Comparison of ENCODE assay signal across 8 cellular contexts in the genomic region with DNA sequence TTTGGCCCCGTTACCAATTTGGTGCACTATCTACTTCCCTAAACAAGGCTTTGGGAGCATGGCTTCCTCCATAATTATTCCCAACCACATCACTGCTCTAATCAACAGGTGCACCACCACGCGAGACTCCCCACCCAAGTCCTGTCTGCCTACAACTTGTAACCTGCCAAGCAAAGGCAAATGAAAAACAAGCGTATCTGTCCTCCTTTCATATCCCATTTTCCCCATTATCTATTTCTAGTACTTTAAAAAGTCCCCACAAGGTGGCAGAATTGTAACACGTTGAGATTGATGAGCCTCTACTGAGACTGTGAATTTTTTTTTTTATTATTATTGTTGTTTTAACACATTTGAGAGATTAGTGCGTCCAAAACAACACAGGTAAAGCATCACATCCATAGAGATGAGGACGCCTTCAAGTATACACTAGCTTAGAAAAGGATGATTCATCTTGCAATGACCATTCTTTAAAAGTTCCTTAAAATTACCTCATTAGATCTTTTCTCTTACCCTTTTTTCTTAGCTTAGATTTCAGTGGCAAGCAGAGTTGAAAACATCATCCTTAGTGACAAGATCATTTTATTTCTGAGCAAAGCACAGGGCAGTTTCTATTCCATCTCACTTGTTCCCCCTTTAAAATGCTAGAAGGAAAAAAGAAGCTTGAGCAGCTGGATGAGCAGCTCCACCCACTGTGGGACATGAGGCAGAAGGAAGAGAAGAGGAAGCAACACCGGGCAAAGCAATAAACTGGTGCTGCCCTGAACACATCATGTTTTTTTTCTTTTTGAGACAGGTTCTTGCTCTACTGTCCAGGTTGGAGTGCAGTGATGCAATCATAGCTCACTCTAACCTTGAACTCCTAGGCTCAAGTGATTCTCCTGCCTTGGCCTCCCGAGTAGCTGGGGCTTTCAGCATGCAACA.
A peak's percentile ranks its signal among the peaks of the same experiment; 100 is the strongest.
DNase-seq lines count a peak whose midpoint lies in the region; ATAC-seq and TF ChIP-seq lines count a peak whose summit lies in the region.

No MANE protein-coding gene starts in this region.

- H3K36me3 ChIP-seq in ovary, result no peaks in the 10 kb centered on the region

- ATAC-seq in HG02610 (IDR thresholded peaks at IDR 0.05; ENCODE audit: unreplicated experiment), result peak; percentile 69
- peak; percentile 64 for ATAC-seq in WTC11

- POLR2A ChIA-PET in WTC11 (lab: Charles Lee), result interaction anchor here (0.7 kb wide), 1 partner anchor 70 kb away, joined by 4 read pairs; no protein-coding TSS in a partner anchor

- no peak overlapping the region for H3K4me3 Mint-ChIP-seq in WTC11

- CTCF ChIA-PET in WTC11 (lab: Charles Lee), result interaction anchor here (0.7 to 2.6 kb wide), 25 partner anchors 10 to 276 kb away, joined by 3 to 28 read pairs (median 4); no protein-coding TSS in a partner anchor

- no peaks in the 10 kb centered on the region for H3K9me3 Mint-ChIP-seq in WTC11

- no peak for DNase-seq in AG09309 (ENCODE audit: low read depth)
- no peak for DNase-seq in GM12864 (ENCODE audit: low read depth)
- DNase-seq in NCI-H146 treated with DMSO at 0.1 percent for 48 hours (lab: John Stamatoyannopoulos, UW; ENCODE audit: unreplicated experiment), result peak; percentile 60
- DNase-seq in WTC11 (ENCODE audit: low spot score), result no peak
- DNase-seq in fibroblast of pulmonary artery (ENCODE audit: low read depth), result peak; percentile 75
- no peak for DNase-seq in ovary
- DNase-seq in NCI-H1048 (lab: John Stamatoyannopoulos, UW), result no peak

- H3K36me3 Mint-ChIP-seq in WTC11, result no peaks in the 10 kb centered on the region

- H3K27ac ChIP-seq in ovary, result no peak overlapping the region

- TF ChIP-seq POLR2A in ovary (IDR thresholded peaks at IDR 0.05), result no peak

- H3K9me3 ChIP-seq in ovary, result no peaks in the 10 kb centered on the region

- H3K4me1 ChIP-seq in ovary (ENCODE audit: insufficient read depth), result no peaks in the 10 kb centered on the region

- H3K4me1 Mint-ChIP-seq in WTC11, result peaks cover 26% of the 10 kb centered on the region

- peak overlapping the region; percentile 6; the same call in 1 of the 2 replicates for H3K4me3 ChIP-seq in AG09309 (ENCODE audit: control insufficient read depth, low read depth, low read length)
- no peak overlapping the region for H3K4me3 ChIP-seq in GM12864 (ENCODE audit: low read depth, low read length)
- H3K4me3 ChIP-seq in fibroblast of pulmonary artery (replicated peaks; ENCODE audit: low read depth, low read length), result no peak overlapping the region
- no peak overlapping the region for H3K4me3 ChIP-seq in ovary

- H3K27ac Mint-ChIP-seq in WTC11, result no peak overlapping the region

- H3K27me3 ChIP-seq in ovary, result no peaks in the 10 kb centered on the region

- no peaks in the 10 kb centered on the region for H3K27me3 Mint-ChIP-seq in WTC11 (ENCODE audit: low read depth)

- no peak for TF ChIP-seq EP300 in ovary (IDR thresholded peaks at IDR 0.05)

- TF ChIP-seq CTCF in AG09309 (IDR thresholded peaks at IDR 0.05; ENCODE audit: control insufficient read depth, insufficient read depth, low read depth, low read length, missing control alignments) (peak; percentile 47), GM12864 (IDR thresholded peaks at IDR 0.05; ENCODE audit: low read depth, low read length, missing control alignments) (peak; percentile 35), WTC11 (IDR thresholded peaks at IDR 0.05) (peak; percentile 55), fibroblast of pulmonary artery (IDR thresholded peaks at IDR 0.05; ENCODE audit: low read length, missing control alignments) (peak; percentile 48), ovary (IDR thresholded peaks at IDR 0.05) (peak; percentile 20 to 45 (median 35))

- intact Hi-C loops in ovary (cut with DNase I), result no loop called here

- 27 to 38% (median 34%) methylated on average over 9 of the region's 9 CpGs for WGBS in ovary, 3 donors

TF ChIP-seq in WTC11, 78 proteins besides CTCF, POLR2A, EP300 and RAD21:
- TF ChIP-seq, protein P1, sequence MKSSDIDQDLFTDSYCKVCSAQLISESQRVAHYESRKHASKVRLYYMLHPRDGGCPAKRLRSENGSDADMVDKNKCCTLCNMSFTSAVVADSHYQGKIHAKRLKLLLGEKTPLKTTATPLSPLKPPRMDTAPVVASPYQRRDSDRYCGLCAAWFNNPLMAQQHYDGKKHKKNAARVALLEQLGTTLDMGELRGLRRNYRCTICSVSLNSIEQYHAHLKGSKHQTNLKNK (CRISPR knock-in tag; IDR thresholded peaks at IDR 0.05), result no peak
- TF ChIP-seq GABPB1 (CRISPR knock-in tag; IDR thresholded peaks at IDR 0.05), result peak; percentile 68; the same call in 1 of the 2 replicates
- TF ChIP-seq, protein P2, sequence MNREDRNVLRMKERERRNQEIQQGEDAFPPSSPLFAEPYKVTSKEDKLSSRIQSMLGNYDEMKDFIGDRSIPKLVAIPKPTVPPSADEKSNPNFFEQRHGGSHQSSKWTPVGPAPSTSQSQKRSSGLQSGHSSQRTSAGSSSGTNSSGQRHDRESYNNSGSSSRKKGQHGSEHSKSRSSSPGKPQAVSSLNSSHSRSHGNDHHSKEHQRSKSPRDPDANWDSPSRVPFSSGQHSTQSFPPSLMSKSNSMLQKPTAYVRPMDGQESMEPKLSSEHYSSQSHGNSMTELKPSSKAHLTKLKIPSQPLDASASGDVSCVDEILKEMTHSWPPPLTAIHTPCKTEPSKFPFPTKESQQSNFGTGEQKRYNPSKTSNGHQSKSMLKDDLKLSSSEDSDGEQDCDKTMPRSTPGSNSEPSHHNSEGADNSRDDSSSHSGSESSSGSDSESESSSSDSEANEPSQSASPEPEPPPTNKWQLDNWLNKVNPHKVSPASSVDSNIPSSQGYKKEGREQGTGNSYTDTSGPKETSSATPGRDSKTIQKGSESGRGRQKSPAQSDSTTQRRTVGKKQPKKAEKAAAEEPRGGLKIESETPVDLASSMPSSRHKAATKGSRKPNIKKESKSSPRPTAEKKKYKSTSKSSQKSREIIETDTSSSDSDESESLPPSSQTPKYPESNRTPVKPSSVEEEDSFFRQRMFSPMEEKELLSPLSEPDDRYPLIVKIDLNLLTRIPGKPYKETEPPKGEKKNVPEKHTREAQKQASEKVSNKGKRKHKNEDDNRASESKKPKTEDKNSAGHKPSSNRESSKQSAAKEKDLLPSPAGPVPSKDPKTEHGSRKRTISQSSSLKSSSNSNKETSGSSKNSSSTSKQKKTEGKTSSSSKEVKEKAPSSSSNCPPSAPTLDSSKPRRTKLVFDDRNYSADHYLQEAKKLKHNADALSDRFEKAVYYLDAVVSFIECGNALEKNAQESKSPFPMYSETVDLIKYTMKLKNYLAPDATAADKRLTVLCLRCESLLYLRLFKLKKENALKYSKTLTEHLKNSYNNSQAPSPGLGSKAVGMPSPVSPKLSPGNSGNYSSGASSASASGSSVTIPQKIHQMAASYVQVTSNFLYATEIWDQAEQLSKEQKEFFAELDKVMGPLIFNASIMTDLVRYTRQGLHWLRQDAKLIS (CRISPR knock-in tag; IDR thresholded peaks at IDR 0.05; ENCODE audit: borderline replicate concordance), result no peak

Comparison
In these comparisons a context has a peak if more than half of its experiments do, and no peak if none do; other contexts are left out.
1. DNase-seq: peak in NCI-H146 treated with DMSO at 0.1 percent for 48 hours (single experiment) and fibroblast of pulmonary artery (single experiment); none in AG09309 (single experiment), GM12864 (single experiment), WTC11 (single experiment), ovary (0 of 5) and NCI-H1048 (single experiment).
2. Peak in every context shown above with its lines, with median percentiles within 50 percentile points of each other: CTCF ChIP-seq.